9 cellular contexts compared by ENCODE assay signal in genomic region chr1:20255666-20256065, GRCh38. TPM values are rescaled to one million over a fixed set of nuclear protein-coding genes. Genes with fewer than 3 reads are reported as not detected.
DNase-seq lines count a peak whose midpoint lies in the region; ATAC-seq, FAIRE-seq and TF ChIP-seq lines count a peak whose summit lies in the region.
"Had no signal": no experiment of that assay in that cellular context is flagged by ENCODE, and none has a peak within 500 bp of the region (broad histone marks: within the 10 kb centered on the region; RNA-seq: fewer than 3 reads in every experiment).

No MANE protein-coding gene starts in this region.

- no TSS peak for BruUV-seq in K562 (replicated peaks; lab: Mats Ljungman, UMichigan)

- peak; percentile 62 for FAIRE-seq in K562 (lab: Jason Lieb, UNC)

- H3K4me3 ChIP-seq in K562, result no peak overlapping the region
- H3K4me3 ChIP-seq: heart right ventricle had no signal

- TF ChIP-seq EP300 in K562 (IDR thresholded peaks at IDR 0.05; ENCODE audit: low read length), result no peak

- H3K36me3 ChIP-seq in K562 (ENCODE audit: control insufficient read depth, insufficient read depth, low read length), result no peaks in the 10 kb centered on the region
- H3K36me3 ChIP-seq: heart right ventricle had no signal

- POLR2A ChIA-PET in K562 (lab: Yijun Ruan, JAX), result interaction anchor here (0.6 to 1.3 kb wide), 2 partner anchors 11 to 795 kb away, joined by 3 to 4 read pairs; no protein-coding TSS in a partner anchor

- no peak for TF ChIP-seq POLR2A in K562 (conservative IDR thresholded peaks at IDR 0.05)

- in situ Hi-C loops in K562 (cut with MboI), result no loop called here

- H3K79me2 ChIP-seq in K562 (ENCODE audit: control insufficient read depth, insufficient read depth, low read length), result no peaks in the 10 kb centered on the region

- no peak overlapping the region for H3K27ac ChIP-seq in K562 (ENCODE audit: extremely low read depth, low read depth, low read length)
- H3K27ac ChIP-seq: heart right ventricle had no signal

- H3K9me1 ChIP-seq in K562 (ENCODE audit: control insufficient read depth, insufficient read depth, low read length), result no peaks in the 10 kb centered on the region

- no peak overlapping the region for H3K4me2 ChIP-seq in K562 (ENCODE audit: insufficient read depth, low read length)

- H3K9ac ChIP-seq in K562 (ENCODE audit: insufficient read depth in 1 of 2, low read depth in 2 of 2, low read length in 2 of 2), result no peak overlapping the region

- peaks cover 8 to 26% of the 10 kb centered on the region in 2 experiments; a peak in 4 of 5 replicates for H3K27me3 ChIP-seq in K562 (ENCODE audit: control insufficient read depth in 2 of 2, insufficient read depth in 2 of 2, low read length in 2 of 2)

- TF ChIP-seq CTCF in K562 (IDR thresholded peaks at IDR 0.05 in 2 of 3, conservative IDR thresholded peaks at IDR 0.05 in 1 of 3; ENCODE audit: insufficient read depth in 2 of 3, low read depth in 1 of 3, low read length in 3 of 3) (no peak), GM10266 (IDR thresholded peaks at IDR 0.05; ENCODE audit: control insufficient read depth, insufficient read depth, low read depth, missing control alignments) (no peak)

- WGBS in K562 (ENCODE audit: insufficient coverage, low coverage, missing lambda C conversion rate), result under 1% methylated on average over 7 of the region's 7 CpGs

- H3K4me1 ChIP-seq in K562 (replicated peaks in 1 of 2; ENCODE audit: control insufficient read depth in 2 of 2, insufficient read depth in 2 of 2, low read length in 2 of 2), result no peaks in the 10 kb centered on the region; a peak in 1 of 5 replicates

- DNase-seq in NCI-H82 (lab: John Stamatoyannopoulos, UW), result peak; percentile 26
- no peak for DNase-seq in NCI-H82 treated with DMSO at 0.1 percent for 48 hours (lab: John Stamatoyannopoulos, UW; ENCODE audit: unreplicated experiment)
- peak; percentile 72 for DNase-seq in NCI-H1694 (lab: John Stamatoyannopoulos, UW)
- DNase-seq in K562 (ENCODE audit: extremely low read depth in 1 of 4, low spot score in 3 of 4), result peak; percentile 26 to 52 (median 44)
- DNase-seq in pons (ENCODE audit: low spot score), result peak; percentile 39
- no peak for DNase-seq in GM10266 (ENCODE audit: extremely low spot score)
- DNase-seq: heart right ventricle had no signal

- no peaks in the 10 kb centered on the region for H3K9me3 ChIP-seq in K562 (replicated peaks; ENCODE audit: control insufficient read depth, insufficient read depth, low read depth, low read length)
- H3K9me3 ChIP-seq: heart right ventricle had no signal

- CTCF ChIA-PET in K562 (lab: Yijun Ruan, JAX; ENCODE audit: low intra/inter-chr PET ratio), result no interaction called here

- no peak overlapping the region for H2AFZ ChIP-seq in K562 (ENCODE audit: low read depth, low read length)

- TF ChIP-seq RAD21 in K562 (CRISPR knock-in tag; conservative IDR thresholded peaks at IDR 0.05 in 1 of 2, IDR thresholded peaks at IDR 0.05 in 1 of 2), result no peak

- ATAC-seq in K562 (peak; percentile 67), HG02973 (IDR thresholded peaks at IDR 0.05; ENCODE audit: unreplicated experiment) (no peak), GM21825 (IDR thresholded peaks at IDR 0.05; ENCODE audit: unreplicated experiment) (no peak)

- no peaks in the 10 kb centered on the region for H4K20me1 ChIP-seq in K562 (replicated peaks; ENCODE audit: control insufficient read depth, insufficient read depth, low read length)

- intact Hi-C loops in K562 (cut with micrococcal nuclease), result no loop called here

TF ChIP-seq in K562, 482 proteins besides CTCF, POLR2A, EP300 and RAD21:
- TF ChIP-seq ESRRA (IDR thresholded peaks at IDR 0.05; ENCODE audit: borderline replicate concordance, low read depth), result peak; percentile 42; the same call in 1 of the 2 replicates
- TF ChIP-seq TFAP4 (CRISPR knock-in tag; IDR thresholded peaks at IDR 0.05; ENCODE audit: borderline replicate concordance), result peak; percentile 93
- peak; percentile 88 for TF ChIP-seq JUN (IDR thresholded peaks at IDR 0.05; ENCODE audit: borderline replicate concordance, low read depth, low read length)
- TF ChIP-seq JUN (CRISPR knock-in tag; IDR thresholded peaks at IDR 0.05; ENCODE audit: borderline replicate concordance), result no peak; the same call in 1 of the 2 replicates
- TF ChIP-seq DACH1 (IDR thresholded peaks at IDR 0.05; ENCODE audit: partially characterized antibody), result peak; percentile 46
- no peak for TF ChIP-seq E2F1 (CRISPR knock-in tag; IDR thresholded peaks at IDR 0.05)
- peak; percentile 95 for TF ChIP-seq JUND (IDR thresholded peaks at IDR 0.05; ENCODE audit: borderline replicate concordance, low read depth, low read length)
- TF ChIP-seq JUND (tag; IDR thresholded peaks at IDR 0.05; ENCODE audit: borderline replicate concordance, low read depth, low read length), result peak; percentile 84; the same call in 2 of the 3 replicates
- peak; percentile 88 for TF ChIP-seq FOSL1 (tag; conservative IDR thresholded peaks at IDR 0.05)
- TF ChIP-seq VEZF1 (CRISPR knock-in tag; IDR thresholded peaks at IDR 0.05), result peak; percentile 48
- peak; percentile 90 for TF ChIP-seq ATF3 (IDR thresholded peaks at IDR 0.05)
- peak; percentile 68; the same call in 1 of the 2 replicates for TF ChIP-seq ATF3 (CRISPR knock-in tag; conservative IDR thresholded peaks at IDR 0.05)
- no peak for TF ChIP-seq CHD1 (IDR thresholded peaks at IDR 0.05; ENCODE audit: low read length)

RNA-seq across cellular contexts. Expression of gene VWA5B1, which starts 35.0 kb away (rescaled TPM):
- total RNA-seq in K562 (2011; cell fraction: chromatin; rRNA removed; ENCODE audit: low replicate concordance), result not detected in 2 replicates
- total RNA-seq in K562 (2011; cell fraction: nucleolus; rRNA removed), result not detected in 2 replicates
- total RNA-seq in K562 (2011; cell fraction: nucleoplasm; rRNA removed), result not detected in 2 replicates
- not detected in 2 replicates for total RNA-seq in K562 (2014; rRNA removed)
- not detected in 2 replicates for total RNA-seq in K562 (2014; rRNA removed; fragmentation: Illumina TruSeq; extraction: Trizol)
- not detected in 2 replicates for total RNA-seq in K562 (2015; rRNA removed; fragmentation: Illumina TruSeq; extraction: Trizol)
- not detected in 2 replicates for total RNA-seq in K562 (2021)
- not detected in 2 replicates for polyA plus RNA-seq in K562 (2011; rRNA removed)
- polyA plus RNA-seq in K562 (2011; cell fraction: cytosol; rRNA removed), result not detected in 2 replicates
- polyA plus RNA-seq in K562 (2011; cell fraction: nucleus; rRNA removed), result not detected in 2 replicates
- not detected in 2 replicates for polyA plus RNA-seq in K562 (2012)
- not detected in 2 replicates for polyA plus RNA-seq in K562 (2014; fragmentation: Illumina TruSeq; extraction: Trizol)
- polyA plus RNA-seq in K562 (2014; fragmentation: Nextera tagmentation; extraction: Ambion mirVana), result not detected
- not detected in 2 replicates for polyA plus RNA-seq in K562 (2014; rRNA removed)
- not detected in 2 replicates for polyA minus RNA-seq in K562 (2011; rRNA and poly(A)+ RNA removed)
- not detected in 2 replicates for polyA minus RNA-seq in K562 (2011; cell fraction: cytosol; rRNA and poly(A)+ RNA removed)
- polyA minus RNA-seq in K562 (2011; cell fraction: nucleus; rRNA and poly(A)+ RNA removed), result not detected in 2 replicates

Comparison
In these comparisons a context has a peak if more than half of its experiments do, and no peak if none do; other contexts are left out.
1. DNase-seq: peak in NCI-H82 (single experiment), NCI-H1694 (single experiment), K562 (4 of 4) and pons (single experiment); none in NCI-H82 treated with DMSO at 0.1 percent for 48 hours (single experiment) and GM10266 (single experiment).